1 cellular context compared by ENCODE assay signal in genomic region chr19:45186509-45187334, GRCh38.
TF ChIP-seq lines count a peak whose summit lies in the region.

No MANE protein-coding gene starts in this region.

TF ChIP-seq in H1, 55 proteins besides CTCF, POLR2A, EP300 and RAD21 (continued from another document):
- no peak for TF ChIP-seq ASH2L (IDR thresholded peaks at IDR 0.05; ENCODE audit: low read length)
- TF ChIP-seq BACH1 (IDR thresholded peaks at IDR 0.05; ENCODE audit: low read length): no peak
- no peak for TF ChIP-seq NRF1 (IDR thresholded peaks at IDR 0.05; ENCODE audit: low read depth, low read length)
- no peak for TF ChIP-seq RXRA (IDR thresholded peaks at IDR 0.05; ENCODE audit: insufficient read depth, low read depth, low read length)
- TF ChIP-seq SUZ12 (IDR thresholded peaks at IDR 0.05; ENCODE audit: low read length): no peak
- no peak for TF ChIP-seq SP1 (IDR thresholded peaks at IDR 0.05; ENCODE audit: low read depth, low read length)
- no peak for TF ChIP-seq TAF1 (IDR thresholded peaks at IDR 0.05; ENCODE audit: low read depth, low read length)
- TF ChIP-seq SIN3A (conservative IDR thresholded peaks at IDR 0.05 in 1 of 2, IDR thresholded peaks at IDR 0.05 in 1 of 2; ENCODE audit: low read depth in 1 of 2, low read length in 2 of 2): no peak
- no peak for TF ChIP-seq POLR2AphosphoS5 (IDR thresholded peaks at IDR 0.05; ENCODE audit: low read depth, low read length)
- no peak for TF ChIP-seq TBP (IDR thresholded peaks at IDR 0.05; ENCODE audit: low read depth, low read length)
- TF ChIP-seq SIX5 (IDR thresholded peaks at IDR 0.05; ENCODE audit: low read depth, low read length): no peak
- TF ChIP-seq ZNF274 (IDR thresholded peaks at IDR 0.05; ENCODE audit: borderline replicate concordance, extremely low read depth, low read length): no peak
- no peak for TF ChIP-seq SAP30 (IDR thresholded peaks at IDR 0.05; ENCODE audit: insufficient read depth, insufficient replicate concordance, low read length)
- TF ChIP-seq KDM1A (IDR thresholded peaks at IDR 0.05; ENCODE audit: borderline replicate concordance, low read length): no peak
- TF ChIP-seq EZH2 (IDR thresholded peaks at IDR 0.05; ENCODE audit: low read depth, low read length, severe bottlenecking): no peak
TF ChIP-seq in H1: peak in this region for 0.
